Comparison of ENCODE assay signal across 22 cellular contexts in the genomic region with DNA sequence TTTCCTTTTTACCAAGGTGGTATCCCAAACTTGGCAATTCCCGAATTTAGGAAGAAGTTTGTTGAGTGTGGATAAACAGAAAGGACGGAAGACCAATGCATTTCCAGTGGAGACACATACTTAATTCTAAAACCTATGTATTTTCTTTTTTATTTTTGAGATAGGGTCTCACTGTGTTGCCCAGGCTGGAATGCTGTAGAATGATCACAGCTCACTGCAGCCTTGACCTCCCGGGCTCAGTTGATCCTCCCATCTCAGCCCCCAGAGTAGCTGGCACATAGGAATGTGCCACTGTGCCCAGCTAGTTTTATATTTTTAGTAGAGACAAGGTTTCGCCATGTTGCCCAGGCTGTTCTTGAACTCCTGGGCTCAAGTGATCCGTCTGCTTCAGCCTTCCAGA.
DNase-seq lines count a peak whose midpoint lies in the region; ATAC-seq and TF ChIP-seq lines count a peak whose summit lies in the region.
"Had no signal": no experiment of that assay in that cellular context is flagged by ENCODE, and none has a peak within 500 bp of the region (broad histone marks: within the 10 kb centered on the region; RNA-seq: fewer than 3 reads in every experiment).

No MANE protein-coding gene starts in this region.

- no peak for DNase-seq in adrenal gland
- DNase-seq in lower lobe of right lung: no peak
- DNase-seq in thoracic aorta (ENCODE audit: low spot score): no peak
- no peak for DNase-seq in activated naive CD4-positive, alpha-beta T cell treated with anti-CD3 and anti-CD28 coated beads, Interleukin-2, amount 10 ng/mL, durations not matched to agents 7 days and 5 days
- DNase-seq: CD4-positive, alpha-beta memory T cell; COR-L47; DMS53; NCI-H1092; NCI-H1417 treated with DMSO at 0.1 percent for 48 hours; NCI-H1694 treated with DMSO at 0.1 percent for 48 hours; NCI-H2081; NCI-H2171; NCI-H226; NCI-H510A; Right ventricle myocardium superior; RPMI8226 had no signal

- H3K27ac Mint-ChIP-seq in activated naive CD4-positive, alpha-beta T cell treated with anti-CD3 and anti-CD28 coated beads, Interleukin-2, amount 10 ng/mL, durations not matched to agents 7 days and 5 days: no peak overlapping the region

- H3K9ac ChIP-seq in BLaER1 treated with 17β-estradiol and CSF1 and Interleukin-3, amounts not matched to agents 10 nM and 100 nM: no peak overlapping the region
- H3K9ac ChIP-seq: BLaER1 had no signal

- CTCF ChIA-PET in activated naive CD4-positive, alpha-beta T cell treated with anti-CD3 and anti-CD28 coated beads, Interleukin-2, amount 10 ng/mL, durations not matched to agents 7 days and 5 days (lab: Charles Lee): no interaction called here

- TF ChIP-seq POLR2A in adrenal gland (IDR thresholded peaks at IDR 0.05) (no peak), GM18505 (IDR thresholded peaks at IDR 0.05; ENCODE audit: borderline replicate concordance, extremely low read depth, insufficient read depth, insufficient read length) (no peak)

- TF ChIP-seq CTCF in adrenal gland (IDR thresholded peaks at IDR 0.05) (no peak), lower lobe of right lung (IDR thresholded peaks at IDR 0.05) (no peak), thoracic aorta (IDR thresholded peaks at IDR 0.05) (no peak)

- H3K27ac ChIP-seq in BLaER1 treated with 17β-estradiol and CSF1 and Interleukin-3, amounts not matched to agents 10 nM and 100 nM: 0 out of 22 replicates have a peak overlapping the region, but pooled peaks of 1 of the 11 experiments have one; percentile 19
- peak overlapping the region in 3 of 5 donors; percentile 23 to 28 (median 24) for H3K27ac ChIP-seq in adrenal gland
- peak overlapping the region; percentile 43 for H3K27ac ChIP-seq in lower lobe of right lung
- peak overlapping the region; percentile 27 to 47 for H3K27ac ChIP-seq in thoracic aorta
- H3K27ac ChIP-seq: BLaER1, HL-60, SJSA1 had no signal

- no peak overlapping the region for H3K4me3 ChIP-seq in BLaER1 treated with 17β-estradiol and CSF1 and Interleukin-3, amounts not matched to agents 10 nM and 100 nM
- H3K4me3 ChIP-seq in adrenal gland (no peak overlapping the region), lower lobe of right lung (no peak overlapping the region), thoracic aorta (no peak overlapping the region)
- H3K4me3 ChIP-seq: BLaER1, SJSA1 had no signal

- WGBS in adrenal gland, 4 donors: 77 to 87% (median 80%) methylated on average over 5 of the region's 5 CpGs

- peaks cover 0 to 8% (median 0%) of the 10 kb centered on the region in 11 experiments; a peak in 2 of 22 replicates for H4K20me1 ChIP-seq in BLaER1 treated with 17β-estradiol and CSF1 and Interleukin-3, amounts not matched to agents 10 nM and 100 nM
- H4K20me1 ChIP-seq: BLaER1 had no signal

- H3K36me3 ChIP-seq in BLaER1 treated with 17β-estradiol and CSF1 and Interleukin-3, amounts not matched to agents 10 nM and 100 nM: peaks cover 4 to 46% (median 23%) of the 10 kb centered on the region in 11 experiments; a peak in 18 of 22 replicates
- no peaks in the 10 kb centered on the region for H3K36me3 ChIP-seq in adrenal gland (replicated peaks in 1 of 2)
- H3K36me3 ChIP-seq in lower lobe of right lung: no peaks in the 10 kb centered on the region
- no peaks in the 10 kb centered on the region for H3K36me3 ChIP-seq in thoracic aorta

- no peaks in the 10 kb centered on the region for H3K9me3 ChIP-seq in BLaER1 treated with 17β-estradiol and CSF1 and Interleukin-3, amounts not matched to agents 10 nM and 100 nM (replicated peaks in 1 of 11)
- H3K9me3 ChIP-seq in adrenal gland (replicated peaks in 1 of 3) (no peaks in the 10 kb centered on the region), lower lobe of right lung (no peaks in the 10 kb centered on the region), thoracic aorta (no peaks in the 10 kb centered on the region)
- H3K9me3 ChIP-seq: BLaER1, SJSA1 had no signal

- H3K27me3 ChIP-seq in BLaER1 treated with 17β-estradiol and CSF1 and Interleukin-3, amounts not matched to agents 10 nM and 100 nM: no peaks in the 10 kb centered on the region
- H3K27me3 ChIP-seq in adrenal gland (no peaks in the 10 kb centered on the region), lower lobe of right lung (ENCODE audit: low read depth) (no peaks in the 10 kb centered on the region), thoracic aorta (replicated peaks; ENCODE audit: insufficient read depth) (no peaks in the 10 kb centered on the region)
- H3K27me3 ChIP-seq: BLaER1, SJSA1 had no signal

- peaks cover 0 to 24% (median 11%) of the 10 kb centered on the region in 10 experiments; a peak in 15 of 20 replicates for H3K4me1 ChIP-seq in BLaER1 treated with 17β-estradiol and CSF1 and Interleukin-3, amounts not matched to agents 10 nM and 100 nM
- peaks cover 6 to 11% of the 10 kb centered on the region in 2 donors for H3K4me1 ChIP-seq in adrenal gland (replicated peaks in 1 of 2)
- peaks cover 7% of the 10 kb centered on the region for H3K4me1 ChIP-seq in lower lobe of right lung
- H3K4me1 ChIP-seq in thoracic aorta (ENCODE audit: control insufficient read depth in 1 of 2, low read depth in 2 of 2): peaks cover 16 to 22% of the 10 kb centered on the region in 2 donors
- H3K4me1 ChIP-seq: BLaER1, SJSA1 had no signal

- intact Hi-C loops in adrenal gland (cut with DNase I): no loop called here
- intact Hi-C loops in lower lobe of right lung (cut with DNase I): no loop called here

- ATAC-seq in lower lobe of right lung (no peak), thoracic aorta (ENCODE audit: insufficient number of reproducible peaks, low FRiP score, low read depth) (no peak), GM19452 (IDR thresholded peaks at IDR 0.05; ENCODE audit: unreplicated experiment) (no peak), GM18505 (IDR thresholded peaks at IDR 0.05; ENCODE audit: unreplicated experiment) (no peak)

- H3K4me1 Mint-ChIP-seq in activated naive CD4-positive, alpha-beta T cell treated with anti-CD3 and anti-CD28 coated beads, Interleukin-2, amount 10 ng/mL, durations not matched to agents 7 days and 5 days: peaks cover 18% of the 10 kb centered on the region

- peak overlapping the region in 8 of 11 experiments; percentile 6 to 70 (median 44); a peak in 13 of 22 replicates for H3K4me2 ChIP-seq in BLaER1 treated with 17β-estradiol and CSF1 and Interleukin-3, amounts not matched to agents 10 nM and 100 nM
- H3K4me2 ChIP-seq: BLaER1 had no signal

- H3K27me3 Mint-ChIP-seq in activated naive CD4-positive, alpha-beta T cell treated with anti-CD3 and anti-CD28 coated beads, Interleukin-2, amount 10 ng/mL, durations not matched to agents 7 days and 5 days: no peaks in the 10 kb centered on the region
- H3K27me3 Mint-ChIP-seq: CD4-positive, alpha-beta memory T cell had no signal

- no peaks in the 10 kb centered on the region for H3K9me3 Mint-ChIP-seq in activated naive CD4-positive, alpha-beta T cell treated with anti-CD3 and anti-CD28 coated beads, Interleukin-2, amount 10 ng/mL, durations not matched to agents 7 days and 5 days
- H3K9me3 Mint-ChIP-seq: CD4-positive, alpha-beta memory T cell had no signal

- peaks cover 21% of the 10 kb centered on the region for H3K36me3 Mint-ChIP-seq in activated naive CD4-positive, alpha-beta T cell treated with anti-CD3 and anti-CD28 coated beads, Interleukin-2, amount 10 ng/mL, durations not matched to agents 7 days and 5 days

- H3K4me3 Mint-ChIP-seq in activated naive CD4-positive, alpha-beta T cell treated with anti-CD3 and anti-CD28 coated beads, Interleukin-2, amount 10 ng/mL, durations not matched to agents 7 days and 5 days: no peak overlapping the region
- H3K4me3 Mint-ChIP-seq: CD4-positive, alpha-beta memory T cell had no signal
